In the genomic region with DNA sequence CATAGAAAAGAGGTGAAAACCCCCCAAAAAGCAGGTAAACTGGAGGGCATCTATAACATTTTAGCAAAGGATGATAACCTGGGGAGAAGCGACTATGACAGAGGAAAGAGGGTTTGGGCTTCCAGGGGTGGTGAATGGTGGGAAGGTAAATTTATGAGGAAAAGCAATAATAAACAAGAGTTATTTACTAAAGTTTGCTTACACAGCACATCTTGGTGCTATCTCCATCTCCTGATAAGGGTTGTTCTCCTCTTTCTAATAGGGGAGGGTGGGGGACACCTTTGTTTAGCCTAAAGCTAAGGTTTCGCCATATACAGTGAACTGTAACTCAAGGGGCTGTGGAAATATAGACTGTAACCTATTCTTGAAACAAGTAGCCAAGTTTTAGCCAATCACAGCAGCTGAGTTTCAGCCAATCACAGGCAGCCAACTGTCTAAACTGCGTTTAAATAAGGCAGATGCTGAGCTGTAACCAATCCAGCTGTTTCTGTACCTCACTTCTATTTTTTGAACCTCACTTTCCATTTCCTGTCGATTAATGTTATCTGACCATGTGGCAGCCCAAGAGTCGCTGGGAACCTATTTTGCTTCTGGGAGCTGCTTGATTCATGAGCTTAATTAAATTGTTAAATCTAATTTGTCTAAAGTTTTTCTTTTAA, we compare ENCODE assay signal across 17 cellular contexts.
DNase-seq lines count a peak whose midpoint lies in the region; ATAC-seq and TF ChIP-seq lines count a peak whose summit lies in the region.
"Had no signal": no experiment of that assay in that cellular context is flagged by ENCODE, and none has a peak within 500 bp of the region (broad histone marks: within the 10 kb centered on the region; RNA-seq: fewer than 3 reads in every experiment).

No MANE protein-coding gene starts in this region.

- no peaks in the 10 kb centered on the region for H3K36me3 Mint-ChIP-seq in activated naive CD4-positive, alpha-beta T cell treated with anti-CD3 and anti-CD28 coated beads for 36 hours (ENCODE audit: low read depth)

- peak overlapping the region; percentile 37 for H3K9ac ChIP-seq in OCI-LY1 (ENCODE audit: low read length)
- H3K9ac ChIP-seq in skeletal muscle satellite cell (ENCODE audit: low read depth, low read length) = peak overlapping the region; percentile 83

- H3K9me3 Mint-ChIP-seq in activated naive CD4-positive, alpha-beta T cell treated with anti-CD3 and anti-CD28 coated beads for 36 hours = no peaks in the 10 kb centered on the region
- H3K9me3 Mint-ChIP-seq: activated B cell treated with CpG ODN at 0.5 μM for 24 hours had no signal

- peaks cover 16% of the 10 kb centered on the region for H3K4me1 Mint-ChIP-seq in activated naive CD4-positive, alpha-beta T cell treated with anti-CD3 and anti-CD28 coated beads for 36 hours (ENCODE audit: low read depth)

- H3K4me3 ChIP-seq in OCI-LY1 (ENCODE audit: low read depth, low read length, poor library complexity, severe bottlenecking) (no peak overlapping the region), fibroblast of the aortic adventitia (ENCODE audit: low read depth, low read length) (no peak overlapping the region), skeletal muscle satellite cell (ENCODE audit: low read length) (no peak overlapping the region)
- H3K4me3 ChIP-seq: coronary artery, heart left ventricle, uterus had no signal

- H3K27me3 ChIP-seq in OCI-LY1 (ENCODE audit: insufficient read depth, low read length) = no peaks in the 10 kb centered on the region
- no peaks in the 10 kb centered on the region for H3K27me3 ChIP-seq in skeletal muscle satellite cell (ENCODE audit: control insufficient read depth, insufficient read depth, low read length)
- H3K27me3 ChIP-seq: heart left ventricle, neutrophil, uterus had no signal

- no peak for TF ChIP-seq CTCF in OCI-LY1 (IDR thresholded peaks at IDR 0.05; ENCODE audit: low read length)
- TF ChIP-seq CTCF in fibroblast of the aortic adventitia (IDR thresholded peaks at IDR 0.05; ENCODE audit: insufficient read depth, low read length) = no peak

- no peaks in the 10 kb centered on the region for H3K9me2 ChIP-seq in OCI-LY1 (ENCODE audit: low read depth, low read length)

- H3K4me1 ChIP-seq in OCI-LY1 (ENCODE audit: insufficient read depth, low read length, severe bottlenecking) = peaks cover 64% of the 10 kb centered on the region
- peaks cover 35% of the 10 kb centered on the region for H3K4me1 ChIP-seq in skeletal muscle satellite cell (ENCODE audit: control insufficient read depth, insufficient read depth, low read length)
- H3K4me1 ChIP-seq: uterus had no signal

- H3K36me3 ChIP-seq in OCI-LY1 (ENCODE audit: insufficient read depth, low read length) (no peaks in the 10 kb centered on the region), skeletal muscle satellite cell (ENCODE audit: insufficient read depth, low read length) (no peaks in the 10 kb centered on the region)
- H3K36me3 ChIP-seq: heart left ventricle, neutrophil, uterus had no signal

- peak; percentile 3 for DNase-seq in activated naive CD4-positive, alpha-beta T cell treated with anti-CD3 and anti-CD28 coated beads for 36 hours
- no peak for DNase-seq in activated naive CD4-positive, alpha-beta T cell treated with Interleukin-2 at 50 U/mL for 16 hours
- DNase-seq in fibroblast of the aortic adventitia (ENCODE audit: low read depth) (peak; percentile 9), head of caudate nucleus (no peak)
- DNase-seq: activated B cell treated with CpG ODN at 0.5 μM for 24 hours; NK-92 treated with Interleukin-12 subunit alpha and Interleukin-12 subunit beta, amount 100 ng/mL, for 24 hours; T-helper 9 cell had no signal

- peaks cover 7% of the 10 kb centered on the region for H3K27me3 Mint-ChIP-seq in activated naive CD4-positive, alpha-beta T cell treated with anti-CD3 and anti-CD28 coated beads for 36 hours (ENCODE audit: low read depth)

- H3K4me2 ChIP-seq in OCI-LY1 (ENCODE audit: low read length) (peak overlapping the region; percentile 37), skeletal muscle satellite cell (ENCODE audit: low read length) (no peak overlapping the region)

- no peak overlapping the region for H2AFZ ChIP-seq in OCI-LY1 (ENCODE audit: low read length)

- intact Hi-C loops in activated naive CD4-positive, alpha-beta T cell treated with anti-CD3 and anti-CD28 coated beads for 36 hours (cut with micrococcal nuclease) = loop anchor here (2.0 to 5.0 kb wide), 5 partner anchors 37 to 1026 kb away; no protein-coding TSS in a partner anchor
- intact Hi-C loops in head of caudate nucleus (cut with DNase I) = loop anchor here (10.0 kb wide), 1 partner anchor 1019 kb away; no protein-coding TSS in a partner anchor

- H3K9me3 ChIP-seq in OCI-LY1 (ENCODE audit: low read length) = peaks cover under 1% of the 10 kb centered on the region; the same call in 1 of the 2 replicates
- H3K9me3 ChIP-seq in skeletal muscle satellite cell (replicated peaks; ENCODE audit: low read length) = no peaks in the 10 kb centered on the region
- H3K9me3 ChIP-seq: heart left ventricle, neutrophil, uterus had no signal

- no peaks in the 10 kb centered on the region for H3K79me2 ChIP-seq in OCI-LY1 (ENCODE audit: insufficient read depth, low read length)

- H4K20me1 ChIP-seq in OCI-LY1 (ENCODE audit: insufficient read depth, low read length) = no peaks in the 10 kb centered on the region

- H3K27ac Mint-ChIP-seq in activated naive CD4-positive, alpha-beta T cell treated with anti-CD3 and anti-CD28 coated beads for 36 hours = no peak overlapping the region
- H3K27ac Mint-ChIP-seq: activated B cell treated with CpG ODN at 0.5 μM for 24 hours had no signal

- H3K4me3 Mint-ChIP-seq in activated naive CD4-positive, alpha-beta T cell treated with anti-CD3 and anti-CD28 coated beads for 36 hours = no peak overlapping the region
- H3K4me3 Mint-ChIP-seq: activated B cell treated with CpG ODN at 0.5 μM for 24 hours; activated T-helper 1 cell treated with anti-CD3 and anti-CD28 coated beads, Interleukin-12 subunit alpha, Interleukin-12 subunit beta, Interleukin-2, Interleukin-4 antibody, amounts not matched to agents 30 ng/mL and 10 ng/mL and 1 ng/mL, durations not matched to agents 14 hours and 24 hours and 36 hours had no signal

- CTCF ChIA-PET in activated naive CD4-positive, alpha-beta T cell treated with anti-CD3 and anti-CD28 coated beads for 36 hours (lab: Charles Lee) = interaction anchor here (0.7 to 1.8 kb wide), 8 partner anchors 8 to 945 kb away, joined by 3 to 4 read pairs (median 3); no protein-coding TSS in a partner anchor

- ATAC-seq in HG02852 (IDR thresholded peaks at IDR 0.05; ENCODE audit: unreplicated experiment) (no peak), HG03097 (IDR thresholded peaks at IDR 0.05; ENCODE audit: low FRiP score, unreplicated experiment) (no peak)

- H3F3A ChIP-seq in OCI-LY1 (ENCODE audit: insufficient read depth, low read length) = 0 out of 2 replicates have a peak, but pooled peaks cover 4% of the 10 kb centered on the region

- peak overlapping the region; percentile 82 for H3K27ac ChIP-seq in OCI-LY1 (ENCODE audit: low read depth, low read length, poor library complexity, severe bottlenecking)
- H3K27ac ChIP-seq: C4-2B, neutrophil, uterus had no signal

Comparison
In these comparisons a context has a peak if more than half of its experiments do, and no peak if none do; other contexts are left out.
1. DNase-seq: peak in activated naive CD4-positive, alpha-beta T cell treated with anti-CD3 and anti-CD28 coated beads for 36 hours (single experiment) and fibroblast of the aortic adventitia (single experiment); none in activated naive CD4-positive, alpha-beta T cell treated with Interleukin-2 at 50 U/mL for 16 hours (single experiment) and head of caudate nucleus (0 of 42).